ENCODE assay signal across 1 cellular context in the genomic region with DNA sequence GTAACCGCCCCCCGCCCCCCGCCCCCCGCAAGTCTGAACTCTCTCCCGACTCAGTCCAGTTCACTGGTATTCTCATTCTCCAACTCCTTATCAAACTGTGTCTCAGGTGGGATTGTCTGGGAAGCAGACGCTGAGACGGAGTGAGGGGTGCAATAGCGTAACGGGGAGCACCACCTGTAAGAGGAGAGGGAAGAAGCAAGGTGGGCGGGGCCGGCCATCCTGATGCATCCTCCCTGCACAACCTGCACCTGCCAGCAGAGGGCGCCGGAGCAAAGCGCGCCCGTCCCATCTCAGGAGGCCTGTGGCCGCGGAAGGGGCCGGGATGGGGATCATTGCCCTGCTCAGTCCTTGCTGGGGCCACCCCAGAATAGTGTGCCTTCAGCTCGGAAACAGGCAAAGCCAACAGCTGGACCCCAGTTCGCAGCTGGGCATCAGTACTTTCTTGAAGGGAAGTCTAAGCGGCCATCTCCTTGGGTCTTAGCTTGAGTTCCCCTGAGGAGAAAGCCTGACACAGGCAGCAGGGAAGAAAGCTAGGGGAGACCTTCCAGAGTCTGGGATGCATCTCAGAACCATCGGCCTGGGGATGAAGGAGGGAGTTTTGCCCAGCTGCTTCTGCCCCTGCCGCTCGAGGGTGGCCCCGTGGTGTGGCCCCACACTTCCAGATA.
TF ChIP-seq lines count a peak whose summit lies in the region.

No MANE protein-coding gene starts in this region.

TF ChIP-seq in K562, 482 proteins besides CTCF, POLR2A, EP300 and RAD21 (continued from another document):
- TF ChIP-seq CTCFL (IDR thresholded peaks at IDR 0.05; ENCODE audit: borderline replicate concordance, insufficient read depth, low read depth, low read length, poor library complexity, severe bottlenecking) (peak; percentile 75), MAZ (CRISPR knock-in tag; conservative IDR thresholded peaks at IDR 0.05 in 1 of 2, IDR thresholded peaks at IDR 0.05 in 1 of 2) (peak; percentile 30 to 50; a peak in 2 of 4 replicates), CREM (IDR thresholded peaks at IDR 0.05; ENCODE audit: low read depth) (peak; percentile 58), ZNF263 (CRISPR knock-in tag; IDR thresholded peaks at IDR 0.05; ENCODE audit: borderline replicate concordance) (peak; percentile 98), RCOR1 (IDR thresholded peaks at IDR 0.05; ENCODE audit: borderline replicate concordance in 1 of 2, low read depth in 2 of 2, low read length in 2 of 2) (peak in 1 of 2 experiments; percentile 74; a peak in 2 of 4 replicates), SP1 (CRISPR knock-in tag; IDR thresholded peaks at IDR 0.05) (0 out of 2 replicates have a peak, but pooled peaks have one; percentile 50)
